Comparison of ENCODE assay signal across 30 cellular contexts in genomic region chr12:133010657-133011297, GRCh38. TPM values are rescaled to one million over a fixed set of nuclear protein-coding genes. Genes with fewer than 3 reads are reported as not detected.
DNase-seq lines count a peak whose midpoint lies in the region; ATAC-seq, FAIRE-seq and TF ChIP-seq lines count a peak whose summit lies in the region.
"Had no signal": no experiment of that assay in that cellular context is flagged by ENCODE, and none has a peak within 500 bp of the region (broad histone marks: within the 10 kb centered on the region; RNA-seq: fewer than 3 reads in every experiment).

No MANE protein-coding gene starts in this region.

- H2BK12ac ChIP-seq in mesenchymal stem cell (ENCODE audit: low read length in 2 of 2), result no peak overlapping the region

- H2BK15ac ChIP-seq in mesenchymal stem cell (ENCODE audit: low read depth, poor library complexity, severe bottlenecking), result no peak overlapping the region

- H3K27me3 ChIP-seq in HepG2 (ENCODE audit: control insufficient read depth in 1 of 2, insufficient read depth in 2 of 2, low read length in 2 of 2) (no peaks in the 10 kb centered on the region), right lobe of liver (no peaks in the 10 kb centered on the region), K562 (ENCODE audit: control insufficient read depth in 2 of 2, insufficient read depth in 2 of 2, low read length in 2 of 2) (no peaks in the 10 kb centered on the region), mesenchymal stem cell (ENCODE audit: control insufficient read depth in 1 of 2, insufficient read depth in 1 of 2, low read length in 2 of 2) (no peaks in the 10 kb centered on the region), adrenal gland (no peaks in the 10 kb centered on the region)
- H3K27me3 ChIP-seq: heart left ventricle, tibial artery had no signal

- H3K4me2 ChIP-seq in HepG2 (ENCODE audit: low read depth, low read length) (no peak overlapping the region), K562 (ENCODE audit: insufficient read depth, low read length) (no peak overlapping the region), mesenchymal stem cell (ENCODE audit: low read length, poor library complexity, severe bottlenecking) (no peak overlapping the region)
- H3K4me2 ChIP-seq: PC-9 had no signal

- TF ChIP-seq CTCF in HepG2 (CRISPR knock-in tag; IDR thresholded peaks at IDR 0.05), result no peak
- no peak for TF ChIP-seq CTCF in right lobe of liver (IDR thresholded peaks at IDR 0.05)
- no peak for TF ChIP-seq CTCF in K562 (IDR thresholded peaks at IDR 0.05 in 2 of 3, conservative IDR thresholded peaks at IDR 0.05 in 1 of 3; ENCODE audit: insufficient read depth in 2 of 3, low read depth in 1 of 3, low read length in 3 of 3)
- TF ChIP-seq CTCF in GM10248 (IDR thresholded peaks at IDR 0.05; ENCODE audit: control extremely low read depth, extremely low read depth, low read depth, missing control alignments), result no peak
- no peak for TF ChIP-seq CTCF in adrenal gland (IDR thresholded peaks at IDR 0.05)

- H2BK5ac ChIP-seq in mesenchymal stem cell (ENCODE audit: low read depth, low read length, poor library complexity, severe bottlenecking), result no peak overlapping the region

- TF ChIP-seq RAD21 in HepG2 (CRISPR knock-in tag; IDR thresholded peaks at IDR 0.05), result no peak
- TF ChIP-seq RAD21 in K562 (CRISPR knock-in tag; conservative IDR thresholded peaks at IDR 0.05 in 1 of 2, IDR thresholded peaks at IDR 0.05 in 1 of 2), result no peak

- no peak overlapping the region for H2BK120ac ChIP-seq in mesenchymal stem cell (ENCODE audit: low read depth, low read length)

- 97% methylated on average over 6 of the region's 6 CpGs for WGBS in HepG2 (ENCODE audit: low lambda C conversion rate)
- 97% methylated on average over 3 of the region's 6 CpGs for whole genome bisulfite sequencing in right lobe of liver (ENCODE audit: insufficient coverage, low coverage, low lambda C conversion rate, missing lambda C conversion rate)
- 89% methylated on average over 6 of the region's 6 CpGs for WGBS in K562 (ENCODE audit: insufficient coverage, low coverage, missing lambda C conversion rate)
- WGBS in mesenchymal stem cell, result 100% methylated on average over 6 of the region's 6 CpGs
- WGBS in adrenal gland, 4 donors, result 90 to 100% (median 96%) methylated on average over 6 of the region's 6 CpGs

- intact Hi-C loops in HepG2 (cut with micrococcal nuclease; ENCODE audit: unreplicated experiment) (no loop called here), right lobe of liver (cut with DNase I) (no loop called here), K562 (cut with micrococcal nuclease) (no loop called here), adrenal gland (cut with DNase I) (no loop called here)

- no peaks in the 10 kb centered on the region for H3K79me2 ChIP-seq in HepG2 (ENCODE audit: insufficient read depth, low read length)
- no peaks in the 10 kb centered on the region for H3K79me2 ChIP-seq in K562 (ENCODE audit: control insufficient read depth, insufficient read depth, low read length)

- H3K9ac ChIP-seq in HepG2 (ENCODE audit: insufficient read depth, low read depth, low read length) (no peak overlapping the region), K562 (ENCODE audit: insufficient read depth in 1 of 2, low read depth in 2 of 2, low read length in 2 of 2) (no peak overlapping the region), mesenchymal stem cell (ENCODE audit: low read length) (no peak overlapping the region)

- no peak overlapping the region for H3K27ac ChIP-seq in HepG2 (ENCODE audit: extremely low read length, insufficient read depth, low read length)
- H3K27ac ChIP-seq in right lobe of liver, result no peak overlapping the region
- H3K27ac ChIP-seq in K562 (ENCODE audit: extremely low read depth, low read depth, low read length), result no peak overlapping the region
- no peak overlapping the region for H3K27ac ChIP-seq in mesenchymal stem cell (ENCODE audit: low read length, poor library complexity, severe bottlenecking)
- no peak overlapping the region for H3K27ac ChIP-seq in adrenal gland
- H3K27ac ChIP-seq: heart left ventricle, PC-9, tibial artery, WERI-Rb-1 had no signal

- no peaks in the 10 kb centered on the region for H3K4me1 ChIP-seq in HepG2 (ENCODE audit: insufficient read depth, low read length)
- H3K4me1 ChIP-seq in right lobe of liver, result no peaks in the 10 kb centered on the region
- H3K4me1 ChIP-seq in K562 (replicated peaks in 1 of 2; ENCODE audit: control insufficient read depth in 2 of 2, insufficient read depth in 2 of 2, low read length in 2 of 2), result no peaks in the 10 kb centered on the region
- no peaks in the 10 kb centered on the region for H3K4me1 ChIP-seq in mesenchymal stem cell (ENCODE audit: control insufficient read depth, insufficient read depth, low read depth, low read length)
- no peaks in the 10 kb centered on the region for H3K4me1 ChIP-seq in adrenal gland (replicated peaks in 1 of 2)
- H3K4me1 ChIP-seq: Caco-2, heart left ventricle, tibial artery had no signal

- no peaks in the 10 kb centered on the region for H3K9me1 ChIP-seq in K562 (ENCODE audit: control insufficient read depth, insufficient read depth, low read length)

- no peak overlapping the region for H4K91ac ChIP-seq in mesenchymal stem cell (ENCODE audit: low read length)

- no peak overlapping the region for H3K14ac ChIP-seq in mesenchymal stem cell (ENCODE audit: low read length in 2 of 2)

- no peak overlapping the region for H2AK5ac ChIP-seq in mesenchymal stem cell (ENCODE audit: low read length, severe bottlenecking)

- CTCF ChIA-PET in HepG2 (lab: Yijun Ruan, JAX; ENCODE audit: low intra/inter-chr PET ratio, low total read pairs), result no interaction called here
- CTCF ChIA-PET in K562 (lab: Yijun Ruan, JAX; ENCODE audit: low intra/inter-chr PET ratio), result no interaction called here
- CTCF ChIA-PET in GM10248 (lab: Yijun Ruan, JAX), result interaction anchor here (0.8 to 1.7 kb wide), 6 partner anchors 8 to 171 kb away, joined by 3 to 5 read pairs (median 3); partner anchors contain the start of genes ZNF26 and ZNF268

- no peak overlapping the region for H3K4ac ChIP-seq in mesenchymal stem cell (ENCODE audit: low read depth in 1 of 2, low read length in 2 of 2)

- no peak overlapping the region for H4K8ac ChIP-seq in mesenchymal stem cell (ENCODE audit: low read length)

- H3K9me3 ChIP-seq in HepG2 (ENCODE audit: low read length), result peaks cover 93% of the 10 kb centered on the region
- peaks cover 0 to 52% (median 41%) of the 10 kb centered on the region in 4 donors for H3K9me3 ChIP-seq in right lobe of liver
- peaks cover 16% of the 10 kb centered on the region for H3K9me3 ChIP-seq in K562 (replicated peaks; ENCODE audit: control insufficient read depth, insufficient read depth, low read depth, low read length)
- H3K9me3 ChIP-seq in mesenchymal stem cell (ENCODE audit: control insufficient read depth, low read length), result peaks cover 98% of the 10 kb centered on the region
- H3K9me3 ChIP-seq in adrenal gland (replicated peaks in 1 of 3), result peaks cover 5 to 81% (median 6%) of the 10 kb centered on the region in 3 donors

- ATAC-seq in HepG2, result no peak
- no peak for ATAC-seq in right lobe of liver
- ATAC-seq in K562, result no peak
- no peak for ATAC-seq in GM21381 (IDR thresholded peaks at IDR 0.05; ENCODE audit: unreplicated experiment)
- ATAC-seq: activated CD8-positive, alpha-beta memory T cell treated with anti-CD3 and anti-CD28 coated beads, Interleukin-2, amount 10 ng/mL, durations not matched to agents 7 days and 5 days; heart left ventricle had no signal

- BruUV-seq in HepG2 (replicated peaks; lab: Mats Ljungman, UMichigan) (TSS peak; percentile 31), K562 (replicated peaks; lab: Mats Ljungman, UMichigan) (no TSS peak)

- H2AFZ ChIP-seq in HepG2 (ENCODE audit: low read length), result no peak overlapping the region
- no peak overlapping the region for H2AFZ ChIP-seq in K562 (ENCODE audit: low read depth, low read length)
- no peak overlapping the region for H2AFZ ChIP-seq in mesenchymal stem cell (ENCODE audit: low read depth, low read length)
- H2AFZ ChIP-seq: PC-9 had no signal

- H4K20me1 ChIP-seq in HepG2 (ENCODE audit: insufficient read depth, low read length), result no peaks in the 10 kb centered on the region
- H4K20me1 ChIP-seq in K562 (replicated peaks; ENCODE audit: control insufficient read depth, insufficient read depth, low read length), result no peaks in the 10 kb centered on the region

- no peak for DNase-seq in HepG2 (ENCODE audit: low spot score)
- DNase-seq in right lobe of liver, result no peak
- no peak for DNase-seq in K562 (ENCODE audit: extremely low read depth in 1 of 4, low spot score in 3 of 4)
- DNase-seq in mesenchymal stem cell, result peak; percentile 17
- DNase-seq in GM10248 (ENCODE audit: extremely low spot score), result no peak
- no peak for DNase-seq in NCI-H2107 (lab: John Stamatoyannopoulos, UW)
- no peak for DNase-seq in adrenal gland
- DNase-seq: activated CD4-positive, alpha-beta T cell treated with anti-CD3 and anti-CD28 coated beads, Interleukin-2, amount 10 ng/mL, durations not matched to agents 7 days and 5 days; activated CD8-positive, alpha-beta memory T cell treated with anti-CD3 and anti-CD28 coated beads, Interleukin-2, amount 10 ng/mL, durations not matched to agents 7 days and 5 days; activated naive CD4-positive, alpha-beta T cell treated with anti-CD3 and anti-CD28 coated beads, Interleukin-2, amount 50 U/mL, for 16 hours; Caco-2; caudate nucleus; foreskin fibroblast; heart left ventricle; HFFc6; mammary epithelial cell; MM.1S; naive B cell; NCI-H1417; NCI-H510A; PC-9; retina; SHP77; stimulated activated CD4-positive, alpha-beta T cell treated with anti-CD3 and anti-CD28 coated beads, Interleukin-12 subunit alpha, Interleukin-12 subunit beta, amount 100 ng/mL, for 4 hours; stimulated activated CD4-positive, alpha-beta T cell treated with anti-CD3 and anti-CD28 coated beads, Interleukin-4, amount 100 ng/mL, for 24 hours; T-helper 9 cell; tibial artery; WERI-Rb-1 had no signal

- in situ Hi-C loops in HepG2 (cut with HindIII; ENCODE audit: extremely low pct_ligation_motif_present, low pct_unique_long_range_greater_than_20kb) (no loop called here), K562 (cut with MboI) (no loop called here)

- H3K18ac ChIP-seq in mesenchymal stem cell (ENCODE audit: low read depth in 1 of 2, low read length in 2 of 2), result no peak overlapping the region

- no peak for TF ChIP-seq POLR2A in HepG2 (IDR thresholded peaks at IDR 0.05; ENCODE audit: insufficient read depth in 1 of 2, low read depth in 2 of 2, low read length in 2 of 2)
- TF ChIP-seq POLR2A in right lobe of liver (IDR thresholded peaks at IDR 0.05), result no peak
- TF ChIP-seq POLR2A in K562 (conservative IDR thresholded peaks at IDR 0.05), result no peak
- no peak for TF ChIP-seq POLR2A in adrenal gland (IDR thresholded peaks at IDR 0.05)

- TF ChIP-seq EP300 in HepG2 (IDR thresholded peaks at IDR 0.05; ENCODE audit: low read depth in 2 of 2, low read length in 2 of 2), result no peak
- no peak for TF ChIP-seq EP300 in HepG2 (CRISPR knock-in tag; IDR thresholded peaks at IDR 0.05; ENCODE audit: borderline replicate concordance)
- TF ChIP-seq EP300 in K562 (IDR thresholded peaks at IDR 0.05; ENCODE audit: low read length), result no peak

- H3K36me3 ChIP-seq in HepG2 (replicated peaks in 1 of 2; ENCODE audit: control insufficient read depth in 1 of 2, insufficient read depth in 2 of 2, low read length in 2 of 2), result peaks cover 21 to 62% of the 10 kb centered on the region in 2 experiments
- peaks cover 0 to 68% (median 16%) of the 10 kb centered on the region in 4 donors for H3K36me3 ChIP-seq in right lobe of liver
- H3K36me3 ChIP-seq in K562 (ENCODE audit: control insufficient read depth, insufficient read depth, low read length), result peaks cover 28% of the 10 kb centered on the region
- peaks cover 55 to 96% of the 10 kb centered on the region in 2 experiments for H3K36me3 ChIP-seq in mesenchymal stem cell (ENCODE audit: control insufficient read depth in 1 of 2, insufficient read depth in 2 of 2, low read depth in 1 of 2, low read length in 2 of 2)
- H3K36me3 ChIP-seq in adrenal gland (replicated peaks in 1 of 2), result peaks cover 0 to 30% of the 10 kb centered on the region in 2 donors

- H3K79me1 ChIP-seq in mesenchymal stem cell (replicated peaks; ENCODE audit: low read length, poor library complexity, severe bottlenecking), result peaks cover 21% of the 10 kb centered on the region

- POLR2A ChIA-PET in HepG2 (lab: Yijun Ruan, JAX) (no interaction called here), K562 (lab: Yijun Ruan, JAX) (interaction anchor here (1.4 kb wide), 1 partner anchor 9 kb away, joined by 3 read pairs; no protein-coding TSS in a partner anchor), GM10248 (lab: Yijun Ruan, JAX) (no interaction called here)

- FAIRE-seq in HepG2 (lab: Jason Lieb, UNC) (no peak), K562 (lab: Jason Lieb, UNC) (no peak)
- FAIRE-seq: astrocyte had no signal

- no peak overlapping the region for H3K23ac ChIP-seq in mesenchymal stem cell (ENCODE audit: low read length in 2 of 2)

- H3K4me3 ChIP-seq in HepG2 (replicated peaks in 1 of 3; ENCODE audit: insufficient read depth in 1 of 3, low read depth in 2 of 3, low read length in 3 of 3), result no peak overlapping the region
- H3K4me3 ChIP-seq in right lobe of liver, result no peak overlapping the region
- no peak overlapping the region for H3K4me3 ChIP-seq in K562
- H3K4me3 ChIP-seq in mesenchymal stem cell (ENCODE audit: insufficient read depth in 1 of 2, low read depth in 1 of 2, low read length in 2 of 2), result peak overlapping the region in 1 of 2 experiments; percentile 62
- H3K4me3 ChIP-seq in adrenal gland, result peak overlapping the region in 1 of 4 donors; percentile 22
- H3K4me3 ChIP-seq: heart left ventricle, PC-9, tibial artery had no signal

RNA-seq across cellular contexts. Expression of gene ZNF26, which starts 24.6 kb away (rescaled TPM):
- total RNA-seq in HepG2 (2016; rRNA removed; fragmentation: Illumina TruSeq; extraction: Trizol) (6.5 and 8.4 TPM in 2 replicates), right lobe of liver (10 to 100 TPM in 1 of 6 experiments, 1 to 10 TPM in 5; 3.2 to 14.9 (median 3.9) TPM), K562 (2014; rRNA removed) (10.8 and 13.4 TPM in 2 replicates), K562 (2014; rRNA removed; fragmentation: Illumina TruSeq; extraction: Trizol) (6.4 and 8.1 TPM in 2 replicates), K562 (2015; rRNA removed; fragmentation: Illumina TruSeq; extraction: Trizol) (6.7 and 9.9 TPM in 2 replicates), K562 (2021) (14.1 and 14.3 TPM in 2 replicates), adrenal gland (10 to 100 TPM in 4 of 8 donors, 1 to 10 TPM in 4; 1.1 to 13.4 (median 10.4) TPM)
- 0.44 and 1.5 TPM in 2 replicates for total RNA-seq in HepG2 (2016; cell fraction: cytosol; rRNA removed; fragmentation: Illumina TruSeq; extraction: Trizol; ENCODE audit: low read depth)
- total RNA-seq in HepG2 (2016; cell fraction: insoluble cytoplasmic fraction; rRNA removed; fragmentation: Illumina TruSeq; extraction: Trizol), result 7.3 and 7.4 TPM in 2 replicates
- total RNA-seq in HepG2 (2016; cell fraction: membrane; rRNA removed; fragmentation: Illumina TruSeq; extraction: Trizol), result 1.2 and 2.1 TPM in 2 replicates
- total RNA-seq in HepG2 (2016; cell fraction: nucleus; rRNA removed; fragmentation: Illumina TruSeq; extraction: Trizol), result 12.2 and 12.3 TPM in 2 replicates
- polyA plus RNA-seq in HepG2 (2011; rRNA removed) (3.8 and 5.2 TPM in 2 replicates), K562 (2011; rRNA removed) (6.6 and 8.0 TPM in 2 replicates), K562 (2014; fragmentation: Illumina TruSeq; extraction: Trizol) (4.5 and 4.8 TPM in 2 replicates), K562 (2014; fragmentation: Nextera tagmentation; extraction: Ambion mirVana) (1 to 10 TPM; 1.2 to 1.4 TPM), K562 (2014; rRNA removed) (12.0 and 14.9 TPM in 2 replicates), adrenal gland (1 to 10 TPM; 2.9 to 5.0 (median 4.2) TPM)
- polyA plus RNA-seq in HepG2 (2011; cell fraction: cytosol; rRNA removed), result 2.9 and 3.4 TPM in 2 replicates
- 18.5 and 18.6 TPM in 2 replicates for polyA plus RNA-seq in HepG2 (2011; cell fraction: nucleus; rRNA removed)
- 3.2 and 3.8 TPM in 2 replicates for polyA plus RNA-seq in HepG2 (2012)
- polyA plus RNA-seq in HepG2 (2016; cell fraction: cytosol; fragmentation: Illumina TruSeq; extraction: Trizol; ENCODE audit: low read depth), result 0.10 and 0.14 TPM in 2 replicates
- 4.0 and 4.7 TPM in 2 replicates for polyA plus RNA-seq in HepG2 (2016; cell fraction: insoluble cytoplasmic fraction; fragmentation: Illumina TruSeq; extraction: Trizol; ENCODE audit: low read depth)
- 0.45 and 0.70 TPM in 2 replicates for polyA plus RNA-seq in HepG2 (2016; cell fraction: membrane; fragmentation: Illumina TruSeq; extraction: Trizol; ENCODE audit: low read depth)
- 11.4 and 11.7 TPM in 2 replicates for polyA plus RNA-seq in HepG2 (2016; cell fraction: nucleus; fragmentation: Illumina TruSeq; extraction: Trizol; ENCODE audit: insufficient read depth, low read depth)
- polyA minus RNA-seq in HepG2 (2011; rRNA and poly(A)+ RNA removed; ENCODE audit: low replicate concordance), result 6.6 and 10.6 TPM in 2 replicates
- polyA minus RNA-seq in HepG2 (2011; cell fraction: cytosol; rRNA and poly(A)+ RNA removed), result 3.0 and 4.5 TPM in 2 replicates
- polyA minus RNA-seq in HepG2 (2011; cell fraction: nucleus; rRNA and poly(A)+ RNA removed), result 19.3 and 19.5 TPM in 2 replicates
- total RNA-seq in K562 (2011; cell fraction: chromatin; rRNA removed; ENCODE audit: low replicate concordance), result 32.8 and 42.5 TPM in 2 replicates
- 33.4 TPM in 2 replicates for total RNA-seq in K562 (2011; cell fraction: nucleolus; rRNA removed)
- total RNA-seq in K562 (2011; cell fraction: nucleoplasm; rRNA removed), result 33.9 and 38.7 TPM in 2 replicates
- polyA plus RNA-seq in K562 (2011; cell fraction: cytosol; rRNA removed), result 5.7 and 13.9 TPM in 2 replicates
- 10.3 and 16.6 TPM in 2 replicates for polyA plus RNA-seq in K562 (2011; cell fraction: nucleus; rRNA removed)
- 6.1 and 9.9 TPM in 2 replicates for polyA plus RNA-seq in K562 (2012)
- 7.4 and 7.6 TPM in 2 replicates for polyA minus RNA-seq in K562 (2011; rRNA and poly(A)+ RNA removed)
- polyA minus RNA-seq in K562 (2011; cell fraction: cytosol; rRNA and poly(A)+ RNA removed), result 10.3 and 17.4 TPM in 2 replicates
- polyA minus RNA-seq in K562 (2011; cell fraction: nucleus; rRNA and poly(A)+ RNA removed), result 14.8 and 16.3 TPM in 2 replicates
- 3.5 TPM for polyA plus RNA-seq in mesenchymal stem cell (2013, experiment 1 of 2)
- 3.1 TPM for polyA plus RNA-seq in mesenchymal stem cell (2013, experiment 2 of 2)

RNA-seq across cellular contexts. Expression of gene ZNF84, which starts 26.5 kb away (rescaled TPM):
- total RNA-seq in HepG2 (2016; rRNA removed; fragmentation: Illumina TruSeq; extraction: Trizol) (21.2 and 21.8 TPM in 2 replicates), right lobe of liver (10 to 100 TPM in 2 of 6 experiments, 1 to 10 TPM in 4; 5.1 to 10.2 (median 8.5) TPM), K562 (2014; rRNA removed) (7.4 and 9.1 TPM in 2 replicates), K562 (2014; rRNA removed; fragmentation: Illumina TruSeq; extraction: Trizol) (19.2 and 19.7 TPM in 2 replicates), K562 (2015; rRNA removed; fragmentation: Illumina TruSeq; extraction: Trizol) (16.2 and 16.7 TPM in 2 replicates), K562 (2021) (10.3 and 11.1 TPM in 2 replicates), adrenal gland (10 to 100 TPM in 7 of 8 donors, 1 to 10 TPM in 1; 8.0 to 26.0 (median 18.7) TPM)
- total RNA-seq in HepG2 (2016; cell fraction: cytosol; rRNA removed; fragmentation: Illumina TruSeq; extraction: Trizol; ENCODE audit: low read depth), result 12.9 and 14.6 TPM in 2 replicates
- 22.1 and 23.5 TPM in 2 replicates for total RNA-seq in HepG2 (2016; cell fraction: insoluble cytoplasmic fraction; rRNA removed; fragmentation: Illumina TruSeq; extraction: Trizol)
- total RNA-seq in HepG2 (2016; cell fraction: membrane; rRNA removed; fragmentation: Illumina TruSeq; extraction: Trizol), result 11.6 and 12.2 TPM in 2 replicates
- 31.2 and 37.2 TPM in 2 replicates for total RNA-seq in HepG2 (2016; cell fraction: nucleus; rRNA removed; fragmentation: Illumina TruSeq; extraction: Trizol)
- polyA plus RNA-seq in HepG2 (2011; rRNA removed) (15.5 and 18.2 TPM in 2 replicates), K562 (2011; rRNA removed) (21.8 and 24.3 TPM in 2 replicates), K562 (2014; fragmentation: Illumina TruSeq; extraction: Trizol) (11.6 and 12.1 TPM in 2 replicates), K562 (2014; fragmentation: Nextera tagmentation; extraction: Ambion mirVana) (10 to 100 TPM in 1 of 2 experiments, 1 to 10 TPM in 1; 8.8 to 12.1 TPM), K562 (2014; rRNA removed) (12.2 and 12.8 TPM in 2 replicates), adrenal gland (10 to 100 TPM; 14.8 to 22.2 (median 17.0) TPM)
- 3.9 and 6.1 TPM in 2 replicates for polyA plus RNA-seq in HepG2 (2011; cell fraction: cytosol; rRNA removed)
- polyA plus RNA-seq in HepG2 (2011; cell fraction: nucleus; rRNA removed), result 28.1 and 35.9 TPM in 2 replicates
- polyA plus RNA-seq in HepG2 (2012), result 9.6 and 16.1 TPM in 2 replicates
- 4.1 and 4.3 TPM in 2 replicates for polyA plus RNA-seq in HepG2 (2016; cell fraction: cytosol; fragmentation: Illumina TruSeq; extraction: Trizol; ENCODE audit: low read depth)
- polyA plus RNA-seq in HepG2 (2016; cell fraction: insoluble cytoplasmic fraction; fragmentation: Illumina TruSeq; extraction: Trizol; ENCODE audit: low read depth), result 11.8 and 15.8 TPM in 2 replicates
- polyA plus RNA-seq in HepG2 (2016; cell fraction: membrane; fragmentation: Illumina TruSeq; extraction: Trizol; ENCODE audit: low read depth), result 4.9 TPM in 2 replicates
- polyA plus RNA-seq in HepG2 (2016; cell fraction: nucleus; fragmentation: Illumina TruSeq; extraction: Trizol; ENCODE audit: insufficient read depth, low read depth), result 42.0 and 43.6 TPM in 2 replicates
- polyA minus RNA-seq in HepG2 (2011; rRNA and poly(A)+ RNA removed; ENCODE audit: low replicate concordance), result 9.1 and 16.2 TPM in 2 replicates
- 6.8 and 9.0 TPM in 2 replicates for polyA minus RNA-seq in HepG2 (2011; cell fraction: cytosol; rRNA and poly(A)+ RNA removed)
- polyA minus RNA-seq in HepG2 (2011; cell fraction: nucleus; rRNA and poly(A)+ RNA removed), result 51.8 and 60.7 TPM in 2 replicates
- total RNA-seq in K562 (2011; cell fraction: chromatin; rRNA removed; ENCODE audit: low replicate concordance), result 38.3 and 67.7 TPM in 2 replicates
- total RNA-seq in K562 (2011; cell fraction: nucleolus; rRNA removed), result 19.2 and 22.2 TPM in 2 replicates
- total RNA-seq in K562 (2011; cell fraction: nucleoplasm; rRNA removed), result 37.5 and 45.3 TPM in 2 replicates
- 4.4 and 4.6 TPM in 2 replicates for polyA plus RNA-seq in K562 (2011; cell fraction: cytosol; rRNA removed)
- 26.9 and 28.8 TPM in 2 replicates for polyA plus RNA-seq in K562 (2011; cell fraction: nucleus; rRNA removed)
- polyA plus RNA-seq in K562 (2012), result 10.9 and 12.7 TPM in 2 replicates
- polyA minus RNA-seq in K562 (2011; rRNA and poly(A)+ RNA removed), result 29.6 and 36.3 TPM in 2 replicates
- 5.9 and 6.3 TPM in 2 replicates for polyA minus RNA-seq in K562 (2011; cell fraction: cytosol; rRNA and poly(A)+ RNA removed)
- polyA minus RNA-seq in K562 (2011; cell fraction: nucleus; rRNA and poly(A)+ RNA removed), result 14.3 and 29.9 TPM in 2 replicates
- 14.9 TPM for polyA plus RNA-seq in mesenchymal stem cell (2013, experiment 1 of 2)
- 13.9 TPM for polyA plus RNA-seq in mesenchymal stem cell (2013, experiment 2 of 2)

RNA-seq across cellular contexts. Expression of gene ZNF605, which starts 54.7 kb away (rescaled TPM):
- 6.8 and 8.8 TPM in 2 replicates for total RNA-seq in HepG2 (2016; rRNA removed; fragmentation: Illumina TruSeq; extraction: Trizol)
- total RNA-seq in HepG2 (2016; cell fraction: cytosol; rRNA removed; fragmentation: Illumina TruSeq; extraction: Trizol; ENCODE audit: low read depth), result 2.6 and 3.0 TPM in 2 replicates
- 6.9 and 7.4 TPM in 2 replicates for total RNA-seq in HepG2 (2016; cell fraction: insoluble cytoplasmic fraction; rRNA removed; fragmentation: Illumina TruSeq; extraction: Trizol)
- total RNA-seq in HepG2 (2016; cell fraction: membrane; rRNA removed; fragmentation: Illumina TruSeq; extraction: Trizol), result 1.9 and 3.0 TPM in 2 replicates
- total RNA-seq in HepG2 (2016; cell fraction: nucleus; rRNA removed; fragmentation: Illumina TruSeq; extraction: Trizol), result 16.0 and 16.5 TPM in 2 replicates
- polyA plus RNA-seq in HepG2 (2011; rRNA removed), result 6.1 and 6.7 TPM in 2 replicates
- polyA plus RNA-seq in HepG2 (2011; cell fraction: cytosol; rRNA removed), result 1.1 and 1.6 TPM in 2 replicates
- 13.3 and 15.0 TPM in 2 replicates for polyA plus RNA-seq in HepG2 (2011; cell fraction: nucleus; rRNA removed)
- 5.1 and 5.2 TPM in 2 replicates for polyA plus RNA-seq in HepG2 (2012)
- 0.75 and 1.0 TPM in 2 replicates for polyA plus RNA-seq in HepG2 (2016; cell fraction: cytosol; fragmentation: Illumina TruSeq; extraction: Trizol; ENCODE audit: low read depth)
- 4.7 and 5.1 TPM in 2 replicates for polyA plus RNA-seq in HepG2 (2016; cell fraction: insoluble cytoplasmic fraction; fragmentation: Illumina TruSeq; extraction: Trizol; ENCODE audit: low read depth)
- polyA plus RNA-seq in HepG2 (2016; cell fraction: membrane; fragmentation: Illumina TruSeq; extraction: Trizol; ENCODE audit: low read depth), result 0.47 and 0.76 TPM in 2 replicates
- 21.1 and 27.9 TPM in 2 replicates for polyA plus RNA-seq in HepG2 (2016; cell fraction: nucleus; fragmentation: Illumina TruSeq; extraction: Trizol; ENCODE audit: insufficient read depth, low read depth)
- 3.3 and 5.8 TPM in 2 replicates for polyA minus RNA-seq in HepG2 (2011; rRNA and poly(A)+ RNA removed; ENCODE audit: low replicate concordance)
- polyA minus RNA-seq in HepG2 (2011; cell fraction: cytosol; rRNA and poly(A)+ RNA removed), result 1.8 and 2.7 TPM in 2 replicates
- 24.7 and 26.6 TPM in 2 replicates for polyA minus RNA-seq in HepG2 (2011; cell fraction: nucleus; rRNA and poly(A)+ RNA removed)
- total RNA-seq in right lobe of liver, result 1 to 10 TPM; 2.2 to 7.9 (median 5.7) TPM
- 3.0 and 4.3 TPM in 2 replicates for total RNA-seq in K562 (2011; cell fraction: chromatin; rRNA removed; ENCODE audit: low replicate concordance)
- 2.0 and 2.9 TPM in 2 replicates for total RNA-seq in K562 (2011; cell fraction: nucleolus; rRNA removed)
- total RNA-seq in K562 (2011; cell fraction: nucleoplasm; rRNA removed), result 2.4 and 3.7 TPM in 2 replicates
- total RNA-seq in K562 (2014; rRNA removed), result 0.45 and 0.82 TPM in 2 replicates
- 1.1 TPM in 2 replicates for total RNA-seq in K562 (2014; rRNA removed; fragmentation: Illumina TruSeq; extraction: Trizol)
- total RNA-seq in K562 (2015; rRNA removed; fragmentation: Illumina TruSeq; extraction: Trizol), result 0.60 and 1.1 TPM in 2 replicates
- 0.51 and 0.60 TPM in 2 replicates for total RNA-seq in K562 (2021)
- polyA plus RNA-seq in K562 (2011; rRNA removed), result 0.16 and 0.46 TPM in 2 replicates
- 0.03 and 0.06 TPM in 2 replicates for polyA plus RNA-seq in K562 (2011; cell fraction: cytosol; rRNA removed)
- 0.26 and 0.39 TPM in 2 replicates for polyA plus RNA-seq in K562 (2011; cell fraction: nucleus; rRNA removed)
- 0.23 and 1.1 TPM in 2 replicates for polyA plus RNA-seq in K562 (2012)
- 0.48 and 0.55 TPM in 2 replicates for polyA plus RNA-seq in K562 (2014; fragmentation: Illumina TruSeq; extraction: Trizol)
- polyA plus RNA-seq in K562 (2014; fragmentation: Nextera tagmentation; extraction: Ambion mirVana), result under 1 TPM; 0.68 to 0.84 TPM
- 0.28 and 0.69 TPM in 2 replicates for polyA plus RNA-seq in K562 (2014; rRNA removed)
- 0.33 and 0.70 TPM in 2 replicates for polyA minus RNA-seq in K562 (2011; rRNA and poly(A)+ RNA removed)
- polyA minus RNA-seq in K562 (2011; cell fraction: cytosol; rRNA and poly(A)+ RNA removed), result 0.10 TPM in 1 of 2 replicates, not detected in the other
- polyA minus RNA-seq in K562 (2011; cell fraction: nucleus; rRNA and poly(A)+ RNA removed), result 0.44 and 0.67 TPM in 2 replicates
- polyA plus RNA-seq in mesenchymal stem cell (2013, experiment 1 of 2), result 5.0 TPM
- 6.1 TPM for polyA plus RNA-seq in mesenchymal stem cell (2013, experiment 2 of 2)
- 10 to 100 TPM in 3 of 8 donors, 1 to 10 TPM in 5; 3.7 to 16.3 (median 8.1) TPM for total RNA-seq in adrenal gland
- polyA plus RNA-seq in adrenal gland, result 10 to 100 TPM in 1 of 3 donors, 1 to 10 TPM in 2; 2.7 to 12.8 (median 6.3) TPM

Comparison
In these comparisons a context has a peak if more than half of its experiments do, and no peak if none do; other contexts are left out.
1. Of the 241 proteins assayed by ChIP-seq in both HepG2 and K562: peak only in HepG2: none; only in K562: ZNF274; in both: none; in neither: 240.